2 cellular contexts compared by ENCODE assay signal in the genomic region with DNA sequence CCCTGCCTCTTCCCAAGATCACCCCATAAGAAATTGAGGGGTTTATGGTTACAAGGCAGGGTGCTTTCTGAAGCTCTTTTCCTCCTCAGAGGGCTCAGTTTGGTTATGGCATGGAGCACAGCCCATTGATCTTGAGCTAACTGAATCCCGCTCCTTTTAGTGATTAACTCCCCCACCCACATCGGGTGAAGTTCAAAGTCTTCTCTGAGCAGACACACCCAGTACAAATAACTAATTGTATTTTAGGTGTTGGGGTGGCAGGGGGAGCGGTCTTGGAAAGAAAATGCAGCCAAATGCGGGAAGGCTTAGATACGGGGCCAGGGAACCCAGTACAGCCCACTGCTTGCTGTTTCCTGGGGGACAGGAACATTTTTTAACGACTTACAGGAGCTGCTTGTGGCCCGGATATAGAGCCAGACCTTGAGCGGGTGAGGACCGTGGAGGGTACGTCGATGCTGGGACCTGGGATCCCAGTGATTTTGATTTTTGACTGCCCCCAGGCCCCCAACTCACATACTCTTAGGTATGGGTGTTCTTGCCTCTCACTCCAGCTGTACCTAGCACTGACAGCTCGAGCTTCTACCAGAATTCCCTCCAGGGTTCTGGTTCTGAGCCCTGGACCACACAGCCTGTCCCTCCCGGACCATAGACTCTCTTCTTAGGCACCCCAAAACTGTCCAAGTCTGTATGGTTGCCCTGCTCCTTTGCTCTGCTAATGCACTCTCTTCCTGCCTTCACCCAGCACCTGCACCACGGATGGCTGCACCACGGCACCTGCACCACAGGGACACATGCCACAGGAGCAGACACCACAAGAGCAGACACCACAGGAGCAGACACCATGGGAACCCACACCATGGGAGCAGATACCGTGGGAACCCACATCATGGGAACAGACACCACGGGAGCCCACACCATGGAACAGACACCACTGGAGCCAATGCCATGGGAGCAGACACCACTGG.
TF ChIP-seq lines count a peak whose summit lies in the region.

No MANE protein-coding gene starts in this region.

TF ChIP-seq in HepG2, 621 proteins besides CTCF, POLR2A, EP300 and RAD21 (continues in another document):
- TF ChIP-seq HNF4A (CRISPR knock-in tag; IDR thresholded peaks at IDR 0.05) (peak; percentile 45), RFX1 (IDR thresholded peaks at IDR 0.05) (no peak), SOX5 (CRISPR knock-in tag; IDR thresholded peaks at IDR 0.05; ENCODE audit: borderline replicate concordance) (no peak), ZMYM3 (CRISPR knock-in tag; IDR thresholded peaks at IDR 0.05) (no peak), TSC22D2 (CRISPR knock-in tag; IDR thresholded peaks at IDR 0.05; ENCODE audit: borderline replicate concordance) (no peak), TCF7 (IDR thresholded peaks at IDR 0.05; ENCODE audit: low read depth) (0 out of 2 replicates have a peak, but pooled peaks have one; percentile 29), KDM6A (CRISPR knock-in tag; IDR thresholded peaks at IDR 0.05; ENCODE audit: low read depth) (no peak), ZNF737 (CRISPR knock-in tag; IDR thresholded peaks at IDR 0.05; ENCODE audit: borderline replicate concordance) (no peak), ETV5 (CRISPR knock-in tag; IDR thresholded peaks at IDR 0.05; ENCODE audit: borderline replicate concordance) (no peak), ZSCAN22 (CRISPR knock-in tag; IDR thresholded peaks at IDR 0.05) (no peak), SAFB2 (CRISPR knock-in tag; IDR thresholded peaks at IDR 0.05; ENCODE audit: borderline replicate concordance, low read depth) (no peak), PHF21A (CRISPR knock-in tag; IDR thresholded peaks at IDR 0.05) (no peak)
- TF ChIP-seq, protein P1, sequence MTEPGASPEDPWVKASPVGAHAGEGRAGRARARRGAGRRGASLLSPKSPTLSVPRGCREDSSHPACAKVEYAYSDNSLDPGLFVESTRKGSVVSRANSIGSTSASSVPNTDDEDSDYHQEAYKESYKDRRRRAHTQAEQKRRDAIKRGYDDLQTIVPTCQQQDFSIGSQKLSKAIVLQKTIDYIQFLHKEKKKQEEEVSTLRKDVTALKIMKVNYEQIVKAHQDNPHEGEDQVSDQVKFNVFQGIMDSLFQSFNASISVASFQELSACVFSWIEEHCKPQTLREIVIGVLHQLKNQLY (CRISPR knock-in tag; IDR thresholded peaks at IDR 0.05), result no peak
- TF ChIP-seq, protein P2, sequence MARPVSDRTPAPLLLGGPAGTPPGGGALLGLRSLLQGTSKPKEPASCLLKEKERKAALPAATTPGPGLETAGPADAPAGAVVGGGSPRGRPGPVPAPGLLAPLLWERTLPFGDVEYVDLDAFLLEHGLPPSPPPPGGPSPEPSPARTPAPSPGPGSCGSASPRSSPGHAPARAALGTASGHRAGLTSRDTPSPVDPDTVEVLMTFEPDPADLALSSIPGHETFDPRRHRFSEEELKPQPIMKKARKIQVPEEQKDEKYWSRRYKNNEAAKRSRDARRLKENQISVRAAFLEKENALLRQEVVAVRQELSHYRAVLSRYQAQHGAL (CRISPR knock-in tag; IDR thresholded peaks at IDR 0.05; ENCODE audit: not compliant biosample characterization), result no peak
- TF ChIP-seq, protein P3, sequence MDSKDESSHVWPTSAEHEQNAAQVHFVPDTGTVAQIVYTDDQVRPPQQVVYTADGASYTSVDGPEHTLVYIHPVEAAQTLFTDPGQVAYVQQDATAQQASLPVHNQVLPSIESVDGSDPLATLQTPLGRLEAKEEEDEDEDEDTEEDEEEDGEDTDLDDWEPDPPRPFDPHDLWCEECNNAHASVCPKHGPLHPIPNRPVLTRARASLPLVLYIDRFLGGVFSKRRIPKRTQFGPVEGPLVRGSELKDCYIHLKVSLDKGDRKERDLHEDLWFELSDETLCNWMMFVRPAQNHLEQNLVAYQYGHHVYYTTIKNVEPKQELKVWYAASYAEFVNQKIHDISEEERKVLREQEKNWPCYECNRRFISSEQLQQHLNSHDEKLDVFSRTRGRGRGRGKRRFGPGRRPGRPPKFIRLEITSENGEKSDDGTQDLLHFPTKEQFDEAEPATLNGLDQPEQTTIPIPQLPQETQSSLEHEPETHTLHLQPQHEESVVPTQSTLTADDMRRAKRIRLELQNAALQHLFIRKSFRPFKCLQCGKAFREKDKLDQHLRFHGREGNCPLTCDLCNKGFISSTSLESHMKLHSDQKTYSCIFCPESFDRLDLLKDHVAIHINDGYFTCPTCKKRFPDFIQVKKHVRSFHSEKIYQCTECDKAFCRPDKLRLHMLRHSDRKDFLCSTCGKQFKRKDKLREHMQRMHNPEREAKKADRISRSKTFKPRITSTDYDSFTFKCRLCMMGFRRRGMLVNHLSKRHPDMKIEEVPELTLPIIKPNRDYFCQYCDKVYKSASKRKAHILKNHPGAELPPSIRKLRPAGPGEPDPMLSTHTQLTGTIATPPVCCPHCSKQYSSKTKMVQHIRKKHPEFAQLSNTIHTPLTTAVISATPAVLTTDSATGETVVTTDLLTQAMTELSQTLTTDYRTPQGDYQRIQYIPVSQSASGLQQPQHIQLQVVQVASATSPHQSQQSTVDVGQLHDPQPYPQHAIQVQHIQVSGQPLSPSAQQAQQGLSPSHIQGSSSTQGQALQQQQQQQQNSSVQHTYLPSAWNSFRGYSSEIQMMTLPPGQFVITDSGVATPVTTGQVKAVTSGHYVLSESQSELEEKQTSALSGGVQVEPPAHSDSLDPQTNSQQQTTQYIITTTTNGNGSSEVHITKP (CRISPR knock-in tag; IDR thresholded peaks at IDR 0.05; ENCODE audit: low read depth), result no peak
- TF ChIP-seq, protein P4, sequence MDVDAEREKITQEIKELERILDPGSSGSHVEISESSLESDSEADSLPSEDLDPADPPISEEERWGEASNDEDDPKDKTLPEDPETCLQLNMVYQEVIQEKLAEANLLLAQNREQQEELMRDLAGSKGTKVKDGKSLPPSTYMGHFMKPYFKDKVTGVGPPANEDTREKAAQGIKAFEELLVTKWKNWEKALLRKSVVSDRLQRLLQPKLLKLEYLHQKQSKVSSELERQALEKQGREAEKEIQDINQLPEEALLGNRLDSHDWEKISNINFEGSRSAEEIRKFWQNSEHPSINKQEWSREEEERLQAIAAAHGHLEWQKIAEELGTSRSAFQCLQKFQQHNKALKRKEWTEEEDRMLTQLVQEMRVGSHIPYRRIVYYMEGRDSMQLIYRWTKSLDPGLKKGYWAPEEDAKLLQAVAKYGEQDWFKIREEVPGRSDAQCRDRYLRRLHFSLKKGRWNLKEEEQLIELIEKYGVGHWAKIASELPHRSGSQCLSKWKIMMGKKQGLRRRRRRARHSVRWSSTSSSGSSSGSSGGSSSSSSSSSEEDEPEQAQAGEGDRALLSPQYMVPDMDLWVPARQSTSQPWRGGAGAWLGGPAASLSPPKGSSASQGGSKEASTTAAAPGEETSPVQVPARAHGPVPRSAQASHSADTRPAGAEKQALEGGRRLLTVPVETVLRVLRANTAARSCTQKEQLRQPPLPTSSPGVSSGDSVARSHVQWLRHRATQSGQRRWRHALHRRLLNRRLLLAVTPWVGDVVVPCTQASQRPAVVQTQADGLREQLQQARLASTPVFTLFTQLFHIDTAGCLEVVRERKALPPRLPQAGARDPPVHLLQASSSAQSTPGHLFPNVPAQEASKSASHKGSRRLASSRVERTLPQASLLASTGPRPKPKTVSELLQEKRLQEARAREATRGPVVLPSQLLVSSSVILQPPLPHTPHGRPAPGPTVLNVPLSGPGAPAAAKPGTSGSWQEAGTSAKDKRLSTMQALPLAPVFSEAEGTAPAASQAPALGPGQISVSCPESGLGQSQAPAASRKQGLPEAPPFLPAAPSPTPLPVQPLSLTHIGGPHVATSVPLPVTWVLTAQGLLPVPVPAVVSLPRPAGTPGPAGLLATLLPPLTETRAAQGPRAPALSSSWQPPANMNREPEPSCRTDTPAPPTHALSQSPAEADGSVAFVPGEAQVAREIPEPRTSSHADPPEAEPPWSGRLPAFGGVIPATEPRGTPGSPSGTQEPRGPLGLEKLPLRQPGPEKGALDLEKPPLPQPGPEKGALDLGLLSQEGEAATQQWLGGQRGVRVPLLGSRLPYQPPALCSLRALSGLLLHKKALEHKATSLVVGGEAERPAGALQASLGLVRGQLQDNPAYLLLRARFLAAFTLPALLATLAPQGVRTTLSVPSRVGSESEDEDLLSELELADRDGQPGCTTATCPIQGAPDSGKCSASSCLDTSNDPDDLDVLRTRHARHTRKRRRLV (CRISPR knock-in tag; IDR thresholded peaks at IDR 0.05), result no peak

TF ChIP-seq in SK-N-SH, 30 proteins besides CTCF, POLR2A, EP300 and RAD21:
- TF ChIP-seq JUND (IDR thresholded peaks at IDR 0.05), result no peak
- no peak for TF ChIP-seq ELF1 (IDR thresholded peaks at IDR 0.05)
- TF ChIP-seq, protein P5, sequence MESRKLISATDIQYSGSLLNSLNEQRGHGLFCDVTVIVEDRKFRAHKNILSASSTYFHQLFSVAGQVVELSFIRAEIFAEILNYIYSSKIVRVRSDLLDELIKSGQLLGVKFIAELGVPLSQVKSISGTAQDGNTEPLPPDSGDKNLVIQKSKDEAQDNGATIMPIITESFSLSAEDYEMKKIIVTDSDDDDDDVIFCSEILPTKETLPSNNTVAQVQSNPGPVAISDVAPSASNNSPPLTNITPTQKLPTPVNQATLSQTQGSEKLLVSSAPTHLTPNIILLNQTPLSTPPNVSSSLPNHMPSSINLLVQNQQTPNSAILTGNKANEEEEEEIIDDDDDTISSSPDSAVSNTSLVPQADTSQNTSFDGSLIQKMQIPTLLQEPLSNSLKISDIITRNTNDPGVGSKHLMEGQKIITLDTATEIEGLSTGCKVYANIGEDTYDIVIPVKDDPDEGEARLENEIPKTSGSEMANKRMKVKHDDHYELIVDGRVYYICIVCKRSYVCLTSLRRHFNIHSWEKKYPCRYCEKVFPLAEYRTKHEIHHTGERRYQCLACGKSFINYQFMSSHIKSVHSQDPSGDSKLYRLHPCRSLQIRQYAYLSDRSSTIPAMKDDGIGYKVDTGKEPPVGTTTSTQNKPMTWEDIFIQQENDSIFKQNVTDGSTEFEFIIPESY (IDR thresholded peaks at IDR 0.05; ENCODE audit: borderline replicate concordance, low read depth), result no peak
- TF ChIP-seq RXRA (IDR thresholded peaks at IDR 0.05; ENCODE audit: borderline replicate concordance, low read depth), result no peak
- no peak for TF ChIP-seq RFX5 (IDR thresholded peaks at IDR 0.05; ENCODE audit: low read length)
- TF ChIP-seq, protein P6, sequence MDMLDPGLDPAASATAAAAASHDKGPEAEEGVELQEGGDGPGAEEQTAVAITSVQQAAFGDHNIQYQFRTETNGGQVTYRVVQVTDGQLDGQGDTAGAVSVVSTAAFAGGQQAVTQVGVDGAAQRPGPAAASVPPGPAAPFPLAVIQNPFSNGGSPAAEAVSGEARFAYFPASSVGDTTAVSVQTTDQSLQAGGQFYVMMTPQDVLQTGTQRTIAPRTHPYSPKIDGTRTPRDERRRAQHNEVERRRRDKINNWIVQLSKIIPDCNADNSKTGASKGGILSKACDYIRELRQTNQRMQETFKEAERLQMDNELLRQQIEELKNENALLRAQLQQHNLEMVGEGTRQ (IDR thresholded peaks at IDR 0.05; ENCODE audit: borderline replicate concordance, low read depth, low read length), result no peak
- TF ChIP-seq NFIC (IDR thresholded peaks at IDR 0.05; ENCODE audit: borderline replicate concordance), result no peak
- TF ChIP-seq TEAD4 (IDR thresholded peaks at IDR 0.05; ENCODE audit: borderline replicate concordance, insufficient read depth), result no peak
- no peak for TF ChIP-seq GABPA (IDR thresholded peaks at IDR 0.05; ENCODE audit: low read depth)
- TF ChIP-seq MXI1 (IDR thresholded peaks at IDR 0.05; ENCODE audit: low read depth, low read length), result no peak
- TF ChIP-seq GATA2 (CRISPR knock-in tag; IDR thresholded peaks at IDR 0.05), result no peak
- TF ChIP-seq EZH2phosphoT487 (IDR thresholded peaks at IDR 0.05; ENCODE audit: borderline replicate concordance, low read depth), result no peak
- TF ChIP-seq, protein P7, sequence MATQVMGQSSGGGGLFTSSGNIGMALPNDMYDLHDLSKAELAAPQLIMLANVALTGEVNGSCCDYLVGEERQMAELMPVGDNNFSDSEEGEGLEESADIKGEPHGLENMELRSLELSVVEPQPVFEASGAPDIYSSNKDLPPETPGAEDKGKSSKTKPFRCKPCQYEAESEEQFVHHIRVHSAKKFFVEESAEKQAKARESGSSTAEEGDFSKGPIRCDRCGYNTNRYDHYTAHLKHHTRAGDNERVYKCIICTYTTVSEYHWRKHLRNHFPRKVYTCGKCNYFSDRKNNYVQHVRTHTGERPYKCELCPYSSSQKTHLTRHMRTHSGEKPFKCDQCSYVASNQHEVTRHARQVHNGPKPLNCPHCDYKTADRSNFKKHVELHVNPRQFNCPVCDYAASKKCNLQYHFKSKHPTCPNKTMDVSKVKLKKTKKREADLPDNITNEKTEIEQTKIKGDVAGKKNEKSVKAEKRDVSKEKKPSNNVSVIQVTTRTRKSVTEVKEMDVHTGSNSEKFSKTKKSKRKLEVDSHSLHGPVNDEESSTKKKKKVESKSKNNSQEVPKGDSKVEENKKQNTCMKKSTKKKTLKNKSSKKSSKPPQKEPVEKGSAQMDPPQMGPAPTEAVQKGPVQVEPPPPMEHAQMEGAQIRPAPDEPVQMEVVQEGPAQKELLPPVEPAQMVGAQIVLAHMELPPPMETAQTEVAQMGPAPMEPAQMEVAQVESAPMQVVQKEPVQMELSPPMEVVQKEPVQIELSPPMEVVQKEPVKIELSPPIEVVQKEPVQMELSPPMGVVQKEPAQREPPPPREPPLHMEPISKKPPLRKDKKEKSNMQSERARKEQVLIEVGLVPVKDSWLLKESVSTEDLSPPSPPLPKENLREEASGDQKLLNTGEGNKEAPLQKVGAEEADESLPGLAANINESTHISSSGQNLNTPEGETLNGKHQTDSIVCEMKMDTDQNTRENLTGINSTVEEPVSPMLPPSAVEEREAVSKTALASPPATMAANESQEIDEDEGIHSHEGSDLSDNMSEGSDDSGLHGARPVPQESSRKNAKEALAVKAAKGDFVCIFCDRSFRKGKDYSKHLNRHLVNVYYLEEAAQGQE (IDR thresholded peaks at IDR 0.05; ENCODE audit: low read depth, low read length), result no peak
- TF ChIP-seq NRF1 (IDR thresholded peaks at IDR 0.05; ENCODE audit: low read depth, low read length), result no peak
- TF ChIP-seq, protein P8, sequence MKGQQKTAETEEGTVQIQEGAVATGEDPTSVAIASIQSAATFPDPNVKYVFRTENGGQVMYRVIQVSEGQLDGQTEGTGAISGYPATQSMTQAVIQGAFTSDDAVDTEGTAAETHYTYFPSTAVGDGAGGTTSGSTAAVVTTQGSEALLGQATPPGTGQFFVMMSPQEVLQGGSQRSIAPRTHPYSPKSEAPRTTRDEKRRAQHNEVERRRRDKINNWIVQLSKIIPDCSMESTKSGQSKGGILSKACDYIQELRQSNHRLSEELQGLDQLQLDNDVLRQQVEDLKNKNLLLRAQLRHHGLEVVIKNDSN (IDR thresholded peaks at IDR 0.05; ENCODE audit: borderline replicate concordance, low read depth), result no peak
- no peak for TF ChIP-seq YY1 (IDR thresholded peaks at IDR 0.05; ENCODE audit: low read depth)
- TF ChIP-seq FOSL2 (IDR thresholded peaks at IDR 0.05; ENCODE audit: borderline replicate concordance, low read depth), result no peak
- TF ChIP-seq, protein P9, sequence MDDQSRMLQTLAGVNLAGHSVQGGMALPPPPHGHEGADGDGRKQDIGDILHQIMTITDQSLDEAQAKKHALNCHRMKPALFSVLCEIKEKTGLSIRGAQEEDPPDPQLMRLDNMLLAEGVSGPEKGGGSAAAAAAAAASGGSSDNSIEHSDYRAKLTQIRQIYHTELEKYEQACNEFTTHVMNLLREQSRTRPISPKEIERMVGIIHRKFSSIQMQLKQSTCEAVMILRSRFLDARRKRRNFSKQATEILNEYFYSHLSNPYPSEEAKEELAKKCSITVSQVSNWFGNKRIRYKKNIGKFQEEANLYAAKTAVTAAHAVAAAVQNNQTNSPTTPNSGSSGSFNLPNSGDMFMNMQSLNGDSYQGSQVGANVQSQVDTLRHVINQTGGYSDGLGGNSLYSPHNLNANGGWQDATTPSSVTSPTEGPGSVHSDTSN (IDR thresholded peaks at IDR 0.05), result no peak
